23 cellular contexts compared by ENCODE assay signal in genomic region chr1:211959221-211959620, GRCh38.
DNase-seq lines count a peak whose midpoint lies in the region; ATAC-seq, FAIRE-seq and TF ChIP-seq lines count a peak whose summit lies in the region.
"Had no signal": no experiment of that assay in that cellular context is flagged by ENCODE, and none has a peak within 500 bp of the region (broad histone marks: within the 10 kb centered on the region; RNA-seq: fewer than 3 reads in every experiment).

No MANE protein-coding gene starts in this region.

- peaks cover 4% of the 10 kb centered on the region for H3K9me3 Mint-ChIP-seq in neural crest cell
- H3K9me3 Mint-ChIP-seq: CD14-positive monocyte had no signal

- FAIRE-seq in K562 (lab: Jason Lieb, UNC) = no peak
- FAIRE-seq: A549, GM12891, GM18507 had no signal

- no peaks in the 10 kb centered on the region for H3K9me1 ChIP-seq in K562 (ENCODE audit: control insufficient read depth, insufficient read depth, low read length)

- TF ChIP-seq CTCF in K562 (IDR thresholded peaks at IDR 0.05 in 2 of 3, conservative IDR thresholded peaks at IDR 0.05 in 1 of 3; ENCODE audit: insufficient read depth in 2 of 3, low read depth in 1 of 3, low read length in 3 of 3) = no peak
- TF ChIP-seq CTCF in neural crest cell (conservative IDR thresholded peaks at IDR 0.05) = no peak

- H2AFZ ChIP-seq in K562 (ENCODE audit: low read depth, low read length) = no peak overlapping the region
- H2AFZ ChIP-seq: GM23338 had no signal

- H3K4me3 ChIP-seq in K562 = no peak overlapping the region
- H3K4me3 ChIP-seq: A549; BLaER1 treated with 17β-estradiol and CSF1 and Interleukin-3, amounts not matched to agents 10 nM and 100 nM; GM23338 had no signal

- CTCF ChIA-PET in K562 (lab: Yijun Ruan, JAX; ENCODE audit: low intra/inter-chr PET ratio) = no interaction called here

- WGBS in K562 (ENCODE audit: insufficient coverage, low coverage, missing lambda C conversion rate) = over 99% methylated on average over 8 of the region's 8 CpGs

- peaks cover 0 to 4% of the 10 kb centered on the region in 2 experiments; a peak in 1 of 5 replicates for H3K4me1 ChIP-seq in K562 (replicated peaks in 1 of 2; ENCODE audit: control insufficient read depth in 2 of 2, insufficient read depth in 2 of 2, low read length in 2 of 2)
- H3K4me1 ChIP-seq: A549; BE2C; BLaER1 treated with 17β-estradiol and CSF1 and Interleukin-3, amounts not matched to agents 10 nM and 100 nM had no signal

- POLR2A ChIA-PET in K562 (lab: Yijun Ruan, JAX) = no interaction called here

- H3K79me2 ChIP-seq in K562 (ENCODE audit: control insufficient read depth, insufficient read depth, low read length) = no peaks in the 10 kb centered on the region; the same call in 2 of the 3 replicates

- no peak overlapping the region for H3K4me2 ChIP-seq in K562 (ENCODE audit: insufficient read depth, low read length)
- H3K4me2 ChIP-seq: A549; BLaER1 treated with 17β-estradiol and CSF1 and Interleukin-3, amounts not matched to agents 10 nM and 100 nM; GM23338 had no signal

- H3K27ac Mint-ChIP-seq in neural crest cell (ENCODE audit: unreplicated experiment) = peak overlapping the region; percentile 48
- H3K27ac Mint-ChIP-seq: CD4-positive, alpha-beta T cell; GM23338 had no signal

- no peaks in the 10 kb centered on the region for H3K27me3 ChIP-seq in K562 (ENCODE audit: control insufficient read depth in 2 of 2, insufficient read depth in 2 of 2, low read length in 2 of 2)
- H3K27me3 ChIP-seq: BE2C; BLaER1 treated with 17β-estradiol and CSF1 and Interleukin-3, amounts not matched to agents 10 nM and 100 nM had no signal

- peaks cover 64% of the 10 kb centered on the region for H3K36me3 Mint-ChIP-seq in neural crest cell (ENCODE audit: low read depth)

- H3K9ac ChIP-seq in K562 (ENCODE audit: insufficient read depth in 1 of 2, low read depth in 2 of 2, low read length in 2 of 2) = no peak overlapping the region
- H3K9ac ChIP-seq: BLaER1 treated with 17β-estradiol and CSF1 and Interleukin-3, amounts not matched to agents 10 nM and 100 nM had no signal

- BruUV-seq in K562 (replicated peaks; lab: Mats Ljungman, UMichigan) = no TSS peak

- no peaks in the 10 kb centered on the region for H4K20me1 ChIP-seq in K562 (replicated peaks; ENCODE audit: control insufficient read depth, insufficient read depth, low read length)
- H4K20me1 ChIP-seq: BLaER1 treated with 17β-estradiol and CSF1 and Interleukin-3, amounts not matched to agents 10 nM and 100 nM had no signal

- TF ChIP-seq POLR2A in K562 (conservative IDR thresholded peaks at IDR 0.05) = no peak

- H3K27ac ChIP-seq in K562 (ENCODE audit: extremely low read depth, low read depth, low read length) = no peak overlapping the region
- H3K27ac ChIP-seq: A549; BLaER1 treated with 17β-estradiol and CSF1 and Interleukin-3, amounts not matched to agents 10 nM and 100 nM had no signal

- H3K27me3 Mint-ChIP-seq in neural crest cell (ENCODE audit: low read depth) = no peaks in the 10 kb centered on the region
- H3K27me3 Mint-ChIP-seq: CD4-positive, alpha-beta T cell; CD8-positive, alpha-beta memory T cell had no signal

- no peaks in the 10 kb centered on the region for H3K9me3 ChIP-seq in K562 (replicated peaks; ENCODE audit: control insufficient read depth, insufficient read depth, low read depth, low read length)
- H3K9me3 ChIP-seq: A549, BE2C had no signal

- no peak for TF ChIP-seq EP300 in K562 (IDR thresholded peaks at IDR 0.05; ENCODE audit: low read length)

- no peak for TF ChIP-seq RAD21 in K562 (CRISPR knock-in tag; conservative IDR thresholded peaks at IDR 0.05 in 1 of 2, IDR thresholded peaks at IDR 0.05 in 1 of 2)

- H3K4me3 Mint-ChIP-seq in neural crest cell = no peak overlapping the region
- H3K4me3 Mint-ChIP-seq: CD14-positive monocyte; CD4-positive, alpha-beta T cell; CD8-positive, alpha-beta memory T cell; GM23338 had no signal

- H3K36me3 ChIP-seq in K562 (ENCODE audit: control insufficient read depth, insufficient read depth, low read length) = peaks cover 45% of the 10 kb centered on the region

- in situ Hi-C loops in K562 (cut with MboI) = no loop called here

- ATAC-seq in K562 (no peak), HG02571 (IDR thresholded peaks at IDR 0.05; ENCODE audit: unreplicated experiment) (no peak)
- ATAC-seq: A549, GM23338 had no signal

- H3K4me1 Mint-ChIP-seq in neural crest cell = no peaks in the 10 kb centered on the region
- H3K4me1 Mint-ChIP-seq: CD14-positive monocyte, GM23338 had no signal

- peak; percentile 37 for DNase-seq in D341Med (ENCODE audit: low spot score)
- no peak for DNase-seq in K562 (ENCODE audit: extremely low read depth in 1 of 4, low spot score in 3 of 4)
- no peak for DNase-seq in neural crest cell (ENCODE audit: low read depth, low spot score)
- DNase-seq in hepatic stellate cell (ENCODE audit: low spot score) = no peak
- no peak for DNase-seq in LoVo (ENCODE audit: low spot score)
- DNase-seq: 8988T; ACHN; AML-193; BE2C; CD4-positive, alpha-beta T cell; CD8-positive, alpha-beta memory T cell; DMS53; DMS79 treated with DMSO at 0.1 percent for 48 hours; GF-D8; H7; HCEC 1CT had no signal

- intact Hi-C loops in K562 (cut with micrococcal nuclease) = no loop called here

TF ChIP-seq in K562, 482 proteins besides CTCF, POLR2A, EP300 and RAD21:
- no peak for TF ChIP-seq ZNF3 (CRISPR knock-in tag; IDR thresholded peaks at IDR 0.05)
- TF ChIP-seq RBM22 (IDR thresholded peaks at IDR 0.05; ENCODE audit: low read depth, low read length, poor library complexity, severe bottlenecking) = peak; percentile 23
- no peak for TF ChIP-seq ARID3A (IDR thresholded peaks at IDR 0.05; ENCODE audit: borderline replicate concordance, low read depth, low read length)
- no peak for TF ChIP-seq MIER1 (IDR thresholded peaks at IDR 0.05; ENCODE audit: low read depth)
- TF ChIP-seq BCL6 (CRISPR knock-in tag; IDR thresholded peaks at IDR 0.05) = no peak
